In genomic region chr5:129061849-129062248, GRCh38 we compare ENCODE assay signal across 24 cellular contexts. TPM values are rescaled to one million over a fixed set of nuclear protein-coding genes. Genes with fewer than 3 reads are reported as not detected.
DNase-seq lines count a peak whose midpoint lies in the region; ATAC-seq, FAIRE-seq and TF ChIP-seq lines count a peak whose summit lies in the region.
"Had no signal": no experiment of that assay in that cellular context is flagged by ENCODE, and none has a peak within 500 bp of the region (broad histone marks: within the 10 kb centered on the region; RNA-seq: fewer than 3 reads in every experiment).

No MANE protein-coding gene starts in this region.

- no peaks in the 10 kb centered on the region for H3K9me1 ChIP-seq in K562 (ENCODE audit: control insufficient read depth, insufficient read depth, low read length)

- no peak for DNase-seq in HepG2 (ENCODE audit: low spot score)
- DNase-seq in right lobe of liver = no peak
- no peak for DNase-seq in K562 (ENCODE audit: extremely low read depth in 1 of 4, low spot score in 3 of 4)
- DNase-seq in NCI-H1436 (lab: John Stamatoyannopoulos, UW) = no peak
- no peak for DNase-seq in activated naive CD4-positive, alpha-beta T cell (lab: John Stamatoyannopoulos, UW)
- DNase-seq: ACHN; BE2C; C1 segment of cervical spinal cord; CD4-positive, alpha-beta memory T cell; CD4-positive, CD25-positive, alpha-beta regulatory T cell; CD8-positive, alpha-beta memory T cell; COR-L47; DMS 273 treated with DMSO at 0.1 percent for 48 hours; DMS153; DMS53; DMS79; DND-41; EL; GDM1 had no signal

- CTCF ChIA-PET in HepG2 (lab: Yijun Ruan, JAX; ENCODE audit: low intra/inter-chr PET ratio, low total read pairs) = no interaction called here
- CTCF ChIA-PET in K562 (lab: Yijun Ruan, JAX; ENCODE audit: low intra/inter-chr PET ratio) = no interaction called here

- no TSS peak for BruUV-seq in HepG2 (replicated peaks; lab: Mats Ljungman, UMichigan)
- no TSS peak for BruUV-seq in K562 (replicated peaks; lab: Mats Ljungman, UMichigan)

- H3K4me2 ChIP-seq in HepG2 (ENCODE audit: low read depth, low read length) (no peak overlapping the region), K562 (ENCODE audit: insufficient read depth, low read length) (no peak overlapping the region)
- H3K4me2 ChIP-seq: BLaER1 had no signal

- H3K36me3 ChIP-seq in HepG2 (replicated peaks in 1 of 2; ENCODE audit: control insufficient read depth in 1 of 2, insufficient read depth in 2 of 2, low read length in 2 of 2) (no peaks in the 10 kb centered on the region), right lobe of liver (no peaks in the 10 kb centered on the region), K562 (ENCODE audit: control insufficient read depth, insufficient read depth, low read length) (no peaks in the 10 kb centered on the region)
- H3K36me3 ChIP-seq: BE2C, BLaER1 had no signal

- H3K27ac ChIP-seq in HepG2 (ENCODE audit: extremely low read length, insufficient read depth, low read length) (no peak overlapping the region), right lobe of liver (no peak overlapping the region), K562 (ENCODE audit: extremely low read depth, low read depth, low read length) (no peak overlapping the region)
- H3K27ac ChIP-seq: 22Rv1, BLaER1 had no signal

- WGBS in HepG2 (ENCODE audit: low lambda C conversion rate) = 1% methylated on average over 2 of the region's 2 CpGs
- 30% methylated on average over 2 of the region's 2 CpGs for WGBS in right lobe of liver (ENCODE audit: insufficient coverage, low coverage, low lambda C conversion rate, missing lambda C conversion rate)
- 0% methylated on average over 2 of the region's 2 CpGs for WGBS in K562 (ENCODE audit: insufficient coverage, low coverage, missing lambda C conversion rate)

- TF ChIP-seq CTCF in HepG2 (CRISPR knock-in tag; IDR thresholded peaks at IDR 0.05) (no peak), right lobe of liver (IDR thresholded peaks at IDR 0.05) (no peak), K562 (IDR thresholded peaks at IDR 0.05 in 2 of 3, conservative IDR thresholded peaks at IDR 0.05 in 1 of 3; ENCODE audit: insufficient read depth in 2 of 3, low read depth in 1 of 3, low read length in 3 of 3) (no peak)

- H3K4me1 ChIP-seq in HepG2 (ENCODE audit: insufficient read depth, low read length) = no peaks in the 10 kb centered on the region
- H3K4me1 ChIP-seq in right lobe of liver = no peaks in the 10 kb centered on the region
- H3K4me1 ChIP-seq in K562 (replicated peaks in 1 of 2; ENCODE audit: control insufficient read depth in 2 of 2, insufficient read depth in 2 of 2, low read length in 2 of 2) = no peaks in the 10 kb centered on the region
- H3K4me1 ChIP-seq: BLaER1 had no signal

- H3K4me3 ChIP-seq in HepG2 (replicated peaks in 1 of 3; ENCODE audit: insufficient read depth in 1 of 3, low read depth in 2 of 3, low read length in 3 of 3) (no peak overlapping the region), right lobe of liver (no peak overlapping the region), K562 (no peak overlapping the region)
- H3K4me3 ChIP-seq: BLaER1, GM12878 had no signal

- no peaks in the 10 kb centered on the region for H3K27me3 ChIP-seq in HepG2 (ENCODE audit: control insufficient read depth in 1 of 2, insufficient read depth in 2 of 2, low read length in 2 of 2)
- no peaks in the 10 kb centered on the region for H3K27me3 ChIP-seq in right lobe of liver
- H3K27me3 ChIP-seq in K562 (ENCODE audit: control insufficient read depth in 2 of 2, insufficient read depth in 2 of 2, low read length in 2 of 2) = no peaks in the 10 kb centered on the region; a peak in 1 of 5 replicates
- H3K27me3 ChIP-seq: BE2C, BLaER1 had no signal

- no peak overlapping the region for H3K9ac ChIP-seq in HepG2 (ENCODE audit: insufficient read depth, low read depth, low read length)
- no peak overlapping the region for H3K9ac ChIP-seq in K562 (ENCODE audit: insufficient read depth in 1 of 2, low read depth in 2 of 2, low read length in 2 of 2)
- H3K9ac ChIP-seq: BLaER1 had no signal

- FAIRE-seq in HepG2 (lab: Jason Lieb, UNC) (no peak), K562 (lab: Jason Lieb, UNC) (no peak)
- FAIRE-seq: GM12878, GM12892, GM18507 had no signal

- TF ChIP-seq POLR2A in HepG2 (IDR thresholded peaks at IDR 0.05; ENCODE audit: insufficient read depth in 1 of 2, low read depth in 2 of 2, low read length in 2 of 2) (no peak), right lobe of liver (IDR thresholded peaks at IDR 0.05) (no peak), K562 (conservative IDR thresholded peaks at IDR 0.05) (no peak)

- POLR2A ChIA-PET in HepG2 (lab: Yijun Ruan, JAX) = no interaction called here
- POLR2A ChIA-PET in K562 (lab: Yijun Ruan, JAX) = no interaction called here

- in situ Hi-C loops in HepG2 (cut with HindIII; ENCODE audit: extremely low pct_ligation_motif_present, low pct_unique_long_range_greater_than_20kb) = no loop called here
- in situ Hi-C loops in K562 (cut with MboI) = no loop called here

- ATAC-seq in HepG2 = no peak
- ATAC-seq in right lobe of liver = no peak
- ATAC-seq in K562 = no peak
- ATAC-seq: GM12878 had no signal

- H2AFZ ChIP-seq in HepG2 (ENCODE audit: low read length) (no peak overlapping the region), K562 (ENCODE audit: low read depth, low read length) (no peak overlapping the region)

- TF ChIP-seq EP300 in HepG2 (IDR thresholded peaks at IDR 0.05; ENCODE audit: low read depth in 2 of 2, low read length in 2 of 2) = no peak
- no peak for TF ChIP-seq EP300 in HepG2 (CRISPR knock-in tag; IDR thresholded peaks at IDR 0.05; ENCODE audit: borderline replicate concordance)
- no peak for TF ChIP-seq EP300 in K562 (IDR thresholded peaks at IDR 0.05; ENCODE audit: low read length)

- intact Hi-C loops in HepG2 (cut with micrococcal nuclease; ENCODE audit: unreplicated experiment) = no loop called here
- intact Hi-C loops in right lobe of liver (cut with DNase I) = no loop called here
- intact Hi-C loops in K562 (cut with micrococcal nuclease) = no loop called here

- H3K79me2 ChIP-seq in HepG2 (ENCODE audit: insufficient read depth, low read length) (no peaks in the 10 kb centered on the region), K562 (ENCODE audit: control insufficient read depth, insufficient read depth, low read length) (no peaks in the 10 kb centered on the region)

- TF ChIP-seq RAD21 in HepG2 (CRISPR knock-in tag; IDR thresholded peaks at IDR 0.05) (no peak), K562 (CRISPR knock-in tag; conservative IDR thresholded peaks at IDR 0.05 in 1 of 2, IDR thresholded peaks at IDR 0.05 in 1 of 2) (no peak)

- H4K20me1 ChIP-seq in HepG2 (ENCODE audit: insufficient read depth, low read length) = no peaks in the 10 kb centered on the region
- H4K20me1 ChIP-seq in K562 (replicated peaks; ENCODE audit: control insufficient read depth, insufficient read depth, low read length) = no peaks in the 10 kb centered on the region
- H4K20me1 ChIP-seq: BLaER1 had no signal

- no peaks in the 10 kb centered on the region for H3K9me3 ChIP-seq in HepG2 (ENCODE audit: low read length)
- H3K9me3 ChIP-seq in right lobe of liver = no peaks in the 10 kb centered on the region
- no peaks in the 10 kb centered on the region for H3K9me3 ChIP-seq in K562 (replicated peaks; ENCODE audit: control insufficient read depth, insufficient read depth, low read depth, low read length)
- H3K9me3 ChIP-seq: BE2C had no signal

TF ChIP-seq in K562, 482 proteins besides CTCF, POLR2A, EP300 and RAD21 (continues in another document):
- no peak for TF ChIP-seq RFX7 (CRISPR knock-in tag; IDR thresholded peaks at IDR 0.05)

RNA-seq across cellular contexts. Expression of gene ISOC1, which starts 32.7 kb away (rescaled TPM):
- total RNA-seq in HepG2 (2016; rRNA removed; fragmentation: Illumina TruSeq; extraction: Trizol) (51.3 and 65.0 TPM in 2 replicates), right lobe of liver (10 to 100 TPM; 32.2 to 52.8 (median 44.4) TPM), K562 (2014; rRNA removed) (47.3 and 52.0 TPM in 2 replicates), K562 (2014; rRNA removed; fragmentation: Illumina TruSeq; extraction: Trizol) (51.3 and 52.3 TPM in 2 replicates), K562 (2015; rRNA removed; fragmentation: Illumina TruSeq; extraction: Trizol) (49.3 and 52.6 TPM in 2 replicates), K562 (2021) (50.5 and 54.0 TPM in 2 replicates)
- total RNA-seq in HepG2 (2016; cell fraction: cytosol; rRNA removed; fragmentation: Illumina TruSeq; extraction: Trizol; ENCODE audit: low read depth) = 15.5 and 15.7 TPM in 2 replicates
- total RNA-seq in HepG2 (2016; cell fraction: insoluble cytoplasmic fraction; rRNA removed; fragmentation: Illumina TruSeq; extraction: Trizol) = 51.7 and 63.3 TPM in 2 replicates
- 27.2 and 27.5 TPM in 2 replicates for total RNA-seq in HepG2 (2016; cell fraction: membrane; rRNA removed; fragmentation: Illumina TruSeq; extraction: Trizol)
- 35.1 and 38.5 TPM in 2 replicates for total RNA-seq in HepG2 (2016; cell fraction: nucleus; rRNA removed; fragmentation: Illumina TruSeq; extraction: Trizol)
- polyA plus RNA-seq in HepG2 (2011; rRNA removed) (22.1 and 25.7 TPM in 2 replicates), K562 (2011; rRNA removed) (46.3 and 67.9 TPM in 2 replicates), K562 (2014; fragmentation: Illumina TruSeq; extraction: Trizol) (52.3 and 60.9 TPM in 2 replicates), K562 (2014; fragmentation: Nextera tagmentation; extraction: Ambion mirVana) (10 to 100 TPM; 14.0 to 20.7 TPM), K562 (2014; rRNA removed) (55.9 and 66.5 TPM in 2 replicates)
- polyA plus RNA-seq in HepG2 (2011; cell fraction: cytosol; rRNA removed) = 16.8 and 22.5 TPM in 2 replicates
- polyA plus RNA-seq in HepG2 (2011; cell fraction: nucleus; rRNA removed) = 11.6 and 11.8 TPM in 2 replicates
- 22.3 and 26.6 TPM in 2 replicates for polyA plus RNA-seq in HepG2 (2012)
- polyA plus RNA-seq in HepG2 (2016; cell fraction: cytosol; fragmentation: Illumina TruSeq; extraction: Trizol; ENCODE audit: low read depth) = 6.3 and 8.5 TPM in 2 replicates
- polyA plus RNA-seq in HepG2 (2016; cell fraction: insoluble cytoplasmic fraction; fragmentation: Illumina TruSeq; extraction: Trizol; ENCODE audit: low read depth) = 89.1 and 90.6 TPM in 2 replicates
- polyA plus RNA-seq in HepG2 (2016; cell fraction: membrane; fragmentation: Illumina TruSeq; extraction: Trizol; ENCODE audit: low read depth) = 21.1 and 21.2 TPM in 2 replicates
- 52.9 and 62.0 TPM in 2 replicates for polyA plus RNA-seq in HepG2 (2016; cell fraction: nucleus; fragmentation: Illumina TruSeq; extraction: Trizol; ENCODE audit: insufficient read depth, low read depth)
- 30.2 and 33.7 TPM in 2 replicates for polyA minus RNA-seq in HepG2 (2011; rRNA and poly(A)+ RNA removed; ENCODE audit: low replicate concordance)
- polyA minus RNA-seq in HepG2 (2011; cell fraction: cytosol; rRNA and poly(A)+ RNA removed) = 20.3 and 24.0 TPM in 2 replicates
- polyA minus RNA-seq in HepG2 (2011; cell fraction: nucleus; rRNA and poly(A)+ RNA removed) = 37.9 and 43.9 TPM in 2 replicates
- total RNA-seq in K562 (2011; cell fraction: chromatin; rRNA removed; ENCODE audit: low replicate concordance) = 7.7 and 15.0 TPM in 2 replicates
- 8.7 and 10.7 TPM in 2 replicates for total RNA-seq in K562 (2011; cell fraction: nucleolus; rRNA removed)
- 12.4 and 20.6 TPM in 2 replicates for total RNA-seq in K562 (2011; cell fraction: nucleoplasm; rRNA removed)
- 41.2 TPM in 2 replicates for polyA plus RNA-seq in K562 (2011; cell fraction: cytosol; rRNA removed)
- 12.5 and 14.6 TPM in 2 replicates for polyA plus RNA-seq in K562 (2011; cell fraction: nucleus; rRNA removed)
- polyA plus RNA-seq in K562 (2012) = 32.7 and 47.2 TPM in 2 replicates
- polyA minus RNA-seq in K562 (2011; rRNA and poly(A)+ RNA removed) = 52.4 and 67.7 TPM in 2 replicates
- polyA minus RNA-seq in K562 (2011; cell fraction: cytosol; rRNA and poly(A)+ RNA removed) = 22.9 and 34.2 TPM in 2 replicates
- 12.0 and 17.7 TPM in 2 replicates for polyA minus RNA-seq in K562 (2011; cell fraction: nucleus; rRNA and poly(A)+ RNA removed)

Comparison
In these comparisons a context has a peak if more than half of its experiments do, and no peak if none do; other contexts are left out.
1. Of the 241 proteins assayed by ChIP-seq in both HepG2 and K562: peak only in HepG2: MAFF; only in K562: MAFG; in both: none; in neither: 238; mixed calls (peak in some experiments, not most) for 1.